1 cellular context compared by ENCODE assay signal in genomic region chrX:78643874-78644273, GRCh38.
TF ChIP-seq lines count a peak whose summit lies in the region.

No MANE protein-coding gene starts in this region.

TF ChIP-seq in WTC11, 78 proteins besides CTCF, POLR2A, EP300 and RAD21 (continued from another document):
- TF ChIP-seq ZMAT4 (CRISPR knock-in tag; IDR thresholded peaks at IDR 0.05) (no peak), STAT6 (CRISPR knock-in tag; conservative IDR thresholded peaks at IDR 0.05; ENCODE audit: low read depth) (no peak), RELA (CRISPR knock-in tag; IDR thresholded peaks at IDR 0.05; ENCODE audit: borderline replicate concordance) (no peak)
